Comparison of ENCODE assay signal across 19 cellular contexts in the genomic region with DNA sequence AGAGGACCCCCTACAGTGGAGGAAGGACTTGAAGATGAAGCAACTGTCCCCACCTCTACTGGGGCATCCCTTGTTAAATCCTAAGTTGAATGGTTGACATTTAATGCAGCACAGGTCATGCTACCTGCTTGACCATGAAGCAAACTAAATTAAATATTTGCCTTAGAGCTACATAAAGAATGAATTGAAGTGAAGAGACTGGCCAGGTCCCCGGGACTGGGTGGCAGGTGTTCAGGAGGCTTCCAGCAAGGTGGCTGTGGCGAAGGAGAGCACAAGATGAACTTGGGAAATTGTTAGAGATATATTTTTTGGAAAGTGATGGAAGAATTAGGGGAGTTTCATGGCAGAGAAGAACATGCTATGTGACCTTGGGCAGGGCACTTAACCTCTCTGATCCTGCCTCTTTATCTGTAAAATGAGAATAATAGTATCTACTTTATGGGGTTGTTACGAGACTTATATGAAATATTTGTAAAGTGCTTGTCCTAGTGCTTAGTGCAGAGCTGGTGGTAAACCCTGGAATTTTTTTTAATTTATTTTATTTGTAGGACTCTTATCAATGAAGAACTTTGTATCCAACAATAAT. TPM values are rescaled to one million over a fixed set of nuclear protein-coding genes. Genes with fewer than 3 reads are reported as not detected.
DNase-seq lines count a peak whose midpoint lies in the region; ATAC-seq and TF ChIP-seq lines count a peak whose summit lies in the region.
"Had no signal": no experiment of that assay in that cellular context is flagged by ENCODE, and none has a peak within 500 bp of the region (broad histone marks: within the 10 kb centered on the region; RNA-seq: fewer than 3 reads in every experiment).

No MANE protein-coding gene starts in this region.

- CTCF ChIA-PET in activated CD8-positive, alpha-beta T cell treated with anti-CD3 and anti-CD28 coated beads, Interleukin-2, amount 10 ng/mL, durations not matched to agents 7 days and 5 days (lab: Charles Lee): no interaction called here

- no peaks in the 10 kb centered on the region for H3K4me1 Mint-ChIP-seq in activated CD8-positive, alpha-beta T cell treated with anti-CD3 and anti-CD28 coated beads, Interleukin-2, amount 10 ng/mL, durations not matched to agents 7 days and 5 days (ENCODE audit: low read depth)

- in situ Hi-C loops in gastrocnemius medialis (cut with MboI; ENCODE audit: low sequenced_read_pairs in 4 of 4): no loop called here

- no peaks in the 10 kb centered on the region for H3K36me3 Mint-ChIP-seq in activated CD8-positive, alpha-beta T cell treated with anti-CD3 and anti-CD28 coated beads, Interleukin-2, amount 10 ng/mL, durations not matched to agents 7 days and 5 days (ENCODE audit: low read depth)
- H3K36me3 Mint-ChIP-seq: stimulated activated memory B cell treated with anti-CD40 and anti-IgM and Interleukin-4, amounts not matched to agents 10 μg/mL and 1 μg/mL and 100 μg/mL, for 72 hours had no signal

- intact Hi-C loops in heart left ventricle (cut with DNase I): loop anchor here in 2 of 10 donors (5.0 kb wide), 2 partner anchors 37 to 48 kb away; a partner anchor contains a TSS
- intact Hi-C loops in left ventricle myocardium superior (cut with micrococcal nuclease): no loop called here
- intact Hi-C loops in gastrocnemius medialis (cut with DNase I; ENCODE audit: low total_unique reads): no loop called here

- H3K27ac Mint-ChIP-seq in activated CD8-positive, alpha-beta T cell treated with anti-CD3 and anti-CD28 coated beads, Interleukin-2, amount 10 ng/mL, durations not matched to agents 7 days and 5 days: no peak overlapping the region
- H3K27ac Mint-ChIP-seq: CD4-positive, alpha-beta T cell; effector memory CD8-positive, alpha-beta T cell; IgD-negative memory B cell; stimulated activated memory B cell treated with anti-CD40 and anti-IgM and Interleukin-4, amounts not matched to agents 10 μg/mL and 1 μg/mL and 100 μg/mL, for 72 hours had no signal

- H3K27me3 ChIP-seq in heart left ventricle (no peaks in the 10 kb centered on the region), gastrocnemius medialis (no peaks in the 10 kb centered on the region)
- H3K27me3 ChIP-seq: tibial artery had no signal

- no peaks in the 10 kb centered on the region for H3K36me3 ChIP-seq in heart left ventricle
- H3K36me3 ChIP-seq in gastrocnemius medialis: no peaks in the 10 kb centered on the region
- H3K36me3 ChIP-seq: tibial artery had no signal

- H3K4me3 ChIP-seq in heart left ventricle: peak overlapping the region in 5 of 12 donors; percentile 5 to 24 (median 13)
- no peak overlapping the region for H3K4me3 ChIP-seq in gastrocnemius medialis
- H3K4me3 ChIP-seq: tibial artery had no signal

- TF ChIP-seq POLR2A in heart left ventricle (IDR thresholded peaks at IDR 0.05): no peak
- no peak for TF ChIP-seq POLR2A in gastrocnemius medialis (IDR thresholded peaks at IDR 0.05)

- H3K9me3 Mint-ChIP-seq in activated CD8-positive, alpha-beta T cell treated with anti-CD3 and anti-CD28 coated beads, Interleukin-2, amount 10 ng/mL, durations not matched to agents 7 days and 5 days (ENCODE audit: insufficient read depth): no peaks in the 10 kb centered on the region
- H3K9me3 Mint-ChIP-seq: CD4-positive, alpha-beta T cell; effector memory CD8-positive, alpha-beta T cell; HFFc6; IgD-negative memory B cell; stimulated activated memory B cell treated with anti-CD40 and anti-IgM and Interleukin-4, amounts not matched to agents 10 μg/mL and 1 μg/mL and 100 μg/mL, for 72 hours had no signal

- H3K4me1 ChIP-seq in heart left ventricle (peaks cover 3 to 60% (median 33%) of the 10 kb centered on the region in 12 donors), gastrocnemius medialis (peaks cover 32 to 50% of the 10 kb centered on the region in 2 donors)

- no peak overlapping the region for H3K4me3 Mint-ChIP-seq in activated CD8-positive, alpha-beta T cell treated with anti-CD3 and anti-CD28 coated beads, Interleukin-2, amount 10 ng/mL, durations not matched to agents 7 days and 5 days
- H3K4me3 Mint-ChIP-seq: CD4-positive, alpha-beta T cell; effector memory CD8-positive, alpha-beta T cell; HFFc6; IgD-negative memory B cell; stimulated activated memory B cell treated with anti-CD40 and anti-IgM and Interleukin-4, amounts not matched to agents 10 μg/mL and 1 μg/mL and 100 μg/mL, for 72 hours had no signal

- POLR2A ChIA-PET in activated CD8-positive, alpha-beta T cell treated with anti-CD3 and anti-CD28 coated beads, Interleukin-2, amount 10 ng/mL, durations not matched to agents 7 days and 5 days (lab: Charles Lee): no interaction called here

- peak overlapping the region in 11 of 12 donors; percentile 23 to 73 (median 65) for H3K27ac ChIP-seq in heart left ventricle
- H3K27ac ChIP-seq in gastrocnemius medialis: peak overlapping the region in 3 of 4 donors; percentile 22 to 61 (median 60)
- H3K27ac ChIP-seq: HL-60, tibial artery had no signal

- DNase-seq in heart left ventricle (no peak), left ventricle myocardium superior (no peak), NCI-H2029 treated with DMSO at 0.1 percent for 48 hours (lab: John Stamatoyannopoulos, UW) (peak; percentile 70), cerebellum (ENCODE audit: low spot score) (peak; percentile 49), gastrocnemius medialis (no peak), NCI-H446 (lab: John Stamatoyannopoulos, UW) (no peak), CD1c-positive myeloid dendritic cell (ENCODE audit: extremely low spot score) (no peak)
- no peak for DNase-seq in activated CD8-positive, alpha-beta T cell treated with anti-CD3 and anti-CD28 coated beads, Interleukin-2, amount 10 ng/mL, durations not matched to agents 7 days and 5 days
- DNase-seq: activated naive CD4-positive, alpha-beta T cell; CD4-positive, alpha-beta T cell; effector memory CD8-positive, alpha-beta T cell; glutamatergic neuron; MM.1S; occipital lobe; tibial artery had no signal

- ATAC-seq in heart left ventricle (no peak), left ventricle myocardium superior (no peak), gastrocnemius medialis (no peak)
- ATAC-seq in activated CD8-positive, alpha-beta T cell treated with anti-CD3 and anti-CD28 coated beads, Interleukin-2, amount 10 ng/mL, durations not matched to agents 7 days and 5 days: no peak
- ATAC-seq: effector memory CD8-positive, alpha-beta T cell; stimulated activated memory B cell treated with anti-CD40 and anti-IgM and Interleukin-4, amounts not matched to agents 10 μg/mL and 1 μg/mL and 100 μg/mL, for 72 hours had no signal

- peaks cover 27% of the 10 kb centered on the region for H3K27me3 Mint-ChIP-seq in activated CD8-positive, alpha-beta T cell treated with anti-CD3 and anti-CD28 coated beads, Interleukin-2, amount 10 ng/mL, durations not matched to agents 7 days and 5 days (ENCODE audit: low read depth)

- WGBS in heart left ventricle, 4 donors: 93 to 97% (median 94%) methylated on average over 3 of the region's 3 CpGs

- H3K9me3 ChIP-seq in heart left ventricle (no peaks in the 10 kb centered on the region), gastrocnemius medialis (no peaks in the 10 kb centered on the region)
- H3K9me3 ChIP-seq: tibial artery had no signal

- no peak for TF ChIP-seq CTCF in heart left ventricle (IDR thresholded peaks at IDR 0.05)
- TF ChIP-seq CTCF in gastrocnemius medialis (IDR thresholded peaks at IDR 0.05 in 4 of 5, conservative IDR thresholded peaks at IDR 0.05 in 1 of 5): no peak

RNA-seq across cellular contexts. Expression of a gene that starts 37.3 kb away (rescaled TPM):
- total RNA-seq in heart left ventricle (10 to 100 TPM in 1 of 9 donors, 1 to 10 TPM in 8; 4.3 to 13.8 (median 6.3) TPM), left ventricle myocardium superior (4.2 TPM), cerebellum (31.9 TPM), gastrocnemius medialis (1 to 10 TPM in 1 of 4 donors, under 1 TPM in 3; 0.29 to 1.4 (median 0.67) TPM)
- 1 to 10 TPM; 1.7 to 1.8 TPM for polyA plus RNA-seq in heart left ventricle
- total RNA-seq in activated CD8-positive, alpha-beta T cell treated with anti-CD3 and anti-CD28 coated beads, Interleukin-2, amount 10 ng/mL, durations not matched to agents 7 days and 5 days: under 1 TPM; 0.05 TPM

Comparison
In these comparisons a context has a peak if more than half of its experiments do, and no peak if none do; other contexts are left out.
1. DNase-seq: peak in NCI-H2029 treated with DMSO at 0.1 percent for 48 hours (single experiment) and cerebellum (single experiment); none in heart left ventricle (0 of 5), left ventricle myocardium superior (single experiment), gastrocnemius medialis (0 of 2), NCI-H446 (0 of 2), activated CD8-positive, alpha-beta T cell treated with anti-CD3 and anti-CD28 coated beads, Interleukin-2, amount 10 ng/mL, durations not matched to agents 7 days and 5 days (single experiment) and CD1c-positive myeloid dendritic cell (single experiment).